In genomic region chr15:32774022-32774421, GRCh38 we compare ENCODE assay signal across 16 cellular contexts. TPM values are rescaled to one million over a fixed set of nuclear protein-coding genes. Genes with fewer than 3 reads are reported as not detected.
DNase-seq lines count a peak whose midpoint lies in the region; ATAC-seq, FAIRE-seq and TF ChIP-seq lines count a peak whose summit lies in the region.
"Had no signal": no experiment of that assay in that cellular context is flagged by ENCODE, and none has a peak within 500 bp of the region (broad histone marks: within the 10 kb centered on the region; RNA-seq: fewer than 3 reads in every experiment).

No MANE protein-coding gene starts in this region.

- peaks cover 4 to 7% of the 10 kb centered on the region in 2 experiments; a peak in 4 of 5 replicates for H3K9me3 Mint-ChIP-seq in H9

- H4K8ac ChIP-seq in H9 (replicated peaks; ENCODE audit: insufficient read length, low read depth, low read length), result no peak overlapping the region

- no TSS peak for BruUV-seq in HepG2 (replicated peaks; lab: Mats Ljungman, UMichigan)

- no peaks in the 10 kb centered on the region for H3K9me2 ChIP-seq in SK-N-SH

- H3K4me3 ChIP-seq in HepG2 (replicated peaks in 1 of 3; ENCODE audit: insufficient read depth in 1 of 3, low read depth in 2 of 3, low read length in 3 of 3) (no peak overlapping the region), right lobe of liver (no peak overlapping the region), SK-N-SH (ENCODE audit: low read depth in 2 of 2, low read length in 1 of 2) (no peak overlapping the region), fibroblast of pulmonary artery (replicated peaks; ENCODE audit: low read depth, low read length) (no peak overlapping the region), gastroesophageal sphincter (no peak overlapping the region)
- H3K4me3 ChIP-seq: thyroid gland had no signal

- H3K4me2 ChIP-seq in HepG2 (ENCODE audit: low read depth, low read length), result no peak overlapping the region
- H3K4me2 ChIP-seq in SK-N-SH, result 0 out of 2 replicates have a peak overlapping the region, but pooled peaks have one; percentile 10
- H3K4me2 ChIP-seq in H9 (ENCODE audit: insufficient read depth, insufficient read length, low read length), result no peak overlapping the region

- no peak overlapping the region for H3K4ac ChIP-seq in H9 (ENCODE audit: low read depth, low read length)

- H3K9me3 ChIP-seq in HepG2 (ENCODE audit: low read length), result no peaks in the 10 kb centered on the region
- no peaks in the 10 kb centered on the region for H3K9me3 ChIP-seq in right lobe of liver
- peaks cover 4% of the 10 kb centered on the region; the same call in 1 of the 2 replicates for H3K9me3 ChIP-seq in SK-N-SH
- no peaks in the 10 kb centered on the region for H3K9me3 ChIP-seq in H9 (ENCODE audit: control insufficient read depth, low read depth, low read length)
- H3K9me3 ChIP-seq in gastroesophageal sphincter, result peaks cover 0 to 6% (median 0%) of the 10 kb centered on the region in 3 donors
- H3K9me3 ChIP-seq: thyroid gland had no signal

- TF ChIP-seq POLR2A in HepG2 (IDR thresholded peaks at IDR 0.05; ENCODE audit: insufficient read depth in 1 of 2, low read depth in 2 of 2, low read length in 2 of 2) (no peak), right lobe of liver (IDR thresholded peaks at IDR 0.05) (no peak), gastroesophageal sphincter (IDR thresholded peaks at IDR 0.05) (no peak)

- ATAC-seq in HepG2 (no peak), right lobe of liver (no peak), GM18858 (IDR thresholded peaks at IDR 0.05; ENCODE audit: unreplicated experiment) (no peak), gastroesophageal sphincter (no peak)
- ATAC-seq: T-helper 17 cell had no signal

- WGBS in HepG2 (ENCODE audit: low lambda C conversion rate), result 34% methylated on average over 4 of the region's 4 CpGs
- 74% methylated on average over 4 of the region's 4 CpGs for WGBS in right lobe of liver (ENCODE audit: insufficient coverage, low coverage, low lambda C conversion rate, missing lambda C conversion rate)
- WGBS in SK-N-SH (ENCODE audit: low lambda C conversion rate), result 37% methylated on average over 4 of the region's 4 CpGs
- no CpG with 5 or more reads among the region's 4 CpGs for whole genome bisulfite sequencing in H9 (ENCODE audit: extremely low coverage, insufficient read length, low lambda C conversion rate)
- 81 to 93% methylated on average over 4 of the region's 4 CpGs for WGBS in gastroesophageal sphincter (ENCODE audit: low coverage in 1 of 2), 2 donors

- no peak overlapping the region for H4K91ac ChIP-seq in H9 (ENCODE audit: insufficient read length, low read depth, low read length)

- no peak overlapping the region for H2BK15ac ChIP-seq in H9 (ENCODE audit: low read depth, low read length)

- no peaks in the 10 kb centered on the region; a peak in 1 of 7 replicates for H3K36me3 Mint-ChIP-seq in H9 (ENCODE audit: insufficient read depth in 1 of 3, low read depth in 3 of 3)

- H4K5ac ChIP-seq in H9 (ENCODE audit: insufficient read length, low read depth, low read length), result no peak overlapping the region

- DNase-seq in HepG2 (ENCODE audit: low spot score) (peak; percentile 38), right lobe of liver (no peak), SK-N-SH (no peak), fibroblast of pulmonary artery (ENCODE audit: low read depth) (peak; percentile 79), NOMO-1 treated with DMSO at 0.1 percent for 48 hours (lab: John Stamatoyannopoulos, UW; ENCODE audit: unreplicated experiment) (no peak), H9 (no peak)
- DNase-seq: activated CD4-positive, alpha-beta T cell treated with anti-CD3 and anti-CD28 coated beads, Interleukin-2, amount 50 U/mL, for 48 hours; activated gamma-delta T cell treated with Interleukin-2 at 50 U/mL for 16 hours; Kasumi-1; NCI-H2107; small intestine; T-helper 17 cell; thyroid gland had no signal

- no peak overlapping the region for H2BK120ac ChIP-seq in H9 (ENCODE audit: low read depth, low read length, poor library complexity, severe bottlenecking)

- no peak overlapping the region for H3K27ac Mint-ChIP-seq in H9
- H3K27ac Mint-ChIP-seq: T-helper 17 cell had no signal

- H4K20me1 ChIP-seq in HepG2 (ENCODE audit: insufficient read depth, low read length) (no peaks in the 10 kb centered on the region), SK-N-SH (ENCODE audit: insufficient read depth) (no peaks in the 10 kb centered on the region), H9 (ENCODE audit: control insufficient read depth, insufficient read depth, insufficient read length) (no peaks in the 10 kb centered on the region)

- H3K27me3 Mint-ChIP-seq in H9 (ENCODE audit: low read depth), result 0 out of 2 replicates have a peak, but pooled peaks cover 2% of the 10 kb centered on the region
- H3K27me3 Mint-ChIP-seq: T-helper 17 cell had no signal

- H3K4me1 ChIP-seq in HepG2 (ENCODE audit: insufficient read depth, low read length), result no peaks in the 10 kb centered on the region
- no peaks in the 10 kb centered on the region for H3K4me1 ChIP-seq in right lobe of liver
- peaks cover 0 to 14% of the 10 kb centered on the region in 2 experiments; a peak in 2 of 4 replicates for H3K4me1 ChIP-seq in SK-N-SH (ENCODE audit: control insufficient read depth in 1 of 2, insufficient read depth in 2 of 2, low read depth in 1 of 2, low read length in 1 of 2)
- H3K4me1 ChIP-seq in H9 (ENCODE audit: insufficient read depth, low read length), result no peaks in the 10 kb centered on the region
- no peaks in the 10 kb centered on the region for H3K4me1 ChIP-seq in gastroesophageal sphincter
- H3K4me1 ChIP-seq: thyroid gland had no signal

- H2AFZ ChIP-seq in HepG2 (ENCODE audit: low read length) (no peak overlapping the region), SK-N-SH (ENCODE audit: low read depth) (no peak overlapping the region), H9 (ENCODE audit: low read length) (no peak overlapping the region)

- FAIRE-seq in HepG2 (lab: Jason Lieb, UNC), result no peak
- FAIRE-seq: colon, small intestine had no signal

- H3K36me3 ChIP-seq in HepG2 (replicated peaks in 1 of 2; ENCODE audit: control insufficient read depth in 1 of 2, insufficient read depth in 2 of 2, low read length in 2 of 2), result no peaks in the 10 kb centered on the region
- H3K36me3 ChIP-seq in right lobe of liver, result no peaks in the 10 kb centered on the region
- peaks cover 45 to 78% of the 10 kb centered on the region in 2 experiments for H3K36me3 ChIP-seq in SK-N-SH (replicated peaks in 1 of 2; ENCODE audit: control insufficient read depth in 1 of 2, insufficient read depth in 2 of 2, low read length in 1 of 2)
- H3K36me3 ChIP-seq in gastroesophageal sphincter, result no peaks in the 10 kb centered on the region
- H3K36me3 ChIP-seq: thyroid gland had no signal

- intact Hi-C loops in HepG2 (cut with micrococcal nuclease; ENCODE audit: unreplicated experiment) (loop anchor here (5.0 kb wide), 1 partner anchor 117 kb away; no protein-coding TSS in a partner anchor), right lobe of liver (cut with DNase I) (no loop called here)

- in situ Hi-C loops in HepG2 (cut with HindIII; ENCODE audit: extremely low pct_ligation_motif_present, low pct_unique_long_range_greater_than_20kb), result no loop called here

- H3K4me1 Mint-ChIP-seq in H9, result no peaks in the 10 kb centered on the region; a peak in 1 of 4 replicates
- H3K4me1 Mint-ChIP-seq: T-helper 17 cell had no signal

- H3K27ac ChIP-seq in HepG2 (ENCODE audit: extremely low read length, insufficient read depth, low read length), result no peak overlapping the region
- no peak overlapping the region for H3K27ac ChIP-seq in right lobe of liver
- H3K27ac ChIP-seq in SK-N-SH (ENCODE audit: low read depth in 2 of 2, low read length in 1 of 2), result peak overlapping the region in 1 of 2 experiments; percentile 90; a peak in 2 of 4 replicates
- no peak overlapping the region for H3K27ac ChIP-seq in H9 (ENCODE audit: insufficient read length, low read depth, low read length)
- no peak overlapping the region for H3K27ac ChIP-seq in gastroesophageal sphincter
- H3K27ac ChIP-seq: thyroid gland had no signal

- no peak overlapping the region for H3K9ac ChIP-seq in HepG2 (ENCODE audit: insufficient read depth, low read depth, low read length)
- H3K9ac ChIP-seq in SK-N-SH, result peak overlapping the region; percentile 35; the same call in 1 of the 2 replicates
- H3K9ac ChIP-seq in H9 (ENCODE audit: extremely low read depth, insufficient read length, low read length), result no peak overlapping the region

- H3K23me2 ChIP-seq in H9 (ENCODE audit: insufficient read length, low read depth, low read length, poor library complexity, severe bottlenecking), result no peaks in the 10 kb centered on the region

- no peaks in the 10 kb centered on the region for H3K79me2 ChIP-seq in HepG2 (ENCODE audit: insufficient read depth, low read length)
- H3K79me2 ChIP-seq in SK-N-SH (ENCODE audit: insufficient read depth), result peaks cover 10% of the 10 kb centered on the region; the same call in 1 of the 2 replicates
- no peaks in the 10 kb centered on the region for H3K79me2 ChIP-seq in H9 (ENCODE audit: insufficient read depth, low read length)

- no peak overlapping the region for H3T11ph ChIP-seq in H9 (ENCODE audit: low read length)

- no peak overlapping the region for H3K23ac ChIP-seq in H9 (ENCODE audit: insufficient read length, low read depth, low read length)

- TF ChIP-seq RAD21 in HepG2 (CRISPR knock-in tag; IDR thresholded peaks at IDR 0.05), result no peak
- no peak for TF ChIP-seq RAD21 in SK-N-SH (IDR thresholded peaks at IDR 0.05; ENCODE audit: low read length)

- no peak overlapping the region for H3K56ac ChIP-seq in H9 (ENCODE audit: insufficient read length, low read depth, low read length)

- POLR2A ChIA-PET in HepG2 (lab: Yijun Ruan, JAX) (no interaction called here), SK-N-SH (lab: Yijun Ruan, JAX) (no interaction called here)

- no peak overlapping the region for H2BK20ac ChIP-seq in H9 (ENCODE audit: low read depth, low read length, poor library complexity, severe bottlenecking)

- no peaks in the 10 kb centered on the region for H3K79me1 ChIP-seq in H9 (ENCODE audit: insufficient read depth, low read depth, low read length, poor library complexity, severe bottlenecking)

- H3K27me3 ChIP-seq in HepG2 (ENCODE audit: control insufficient read depth in 1 of 2, insufficient read depth in 2 of 2, low read length in 2 of 2) (no peaks in the 10 kb centered on the region), right lobe of liver (no peaks in the 10 kb centered on the region), SK-N-SH (ENCODE audit: insufficient read depth) (no peaks in the 10 kb centered on the region), H9 (ENCODE audit: insufficient read depth, low read length) (no peaks in the 10 kb centered on the region), gastroesophageal sphincter (no peaks in the 10 kb centered on the region)
- H3K27me3 ChIP-seq: thyroid gland had no signal

- H3F3A ChIP-seq in SK-N-SH (replicated peaks; ENCODE audit: insufficient read depth), result peaks cover 38% of the 10 kb centered on the region

- TF ChIP-seq EP300 in HepG2 (IDR thresholded peaks at IDR 0.05; ENCODE audit: low read depth in 2 of 2, low read length in 2 of 2) (no peak), HepG2 (CRISPR knock-in tag; IDR thresholded peaks at IDR 0.05; ENCODE audit: borderline replicate concordance) (no peak), SK-N-SH (IDR thresholded peaks at IDR 0.05; ENCODE audit: borderline replicate concordance in 1 of 2, low read depth in 1 of 2, low read length in 1 of 2) (peak in 1 of 2 experiments; percentile 54; a peak in 2 of 4 replicates), gastroesophageal sphincter (IDR thresholded peaks at IDR 0.05) (no peak)

- no peak for TF ChIP-seq CTCF in HepG2 (CRISPR knock-in tag; IDR thresholded peaks at IDR 0.05)
- no peak for TF ChIP-seq CTCF in right lobe of liver (IDR thresholded peaks at IDR 0.05)
- TF ChIP-seq CTCF in SK-N-SH (IDR thresholded peaks at IDR 0.05), result no peak
- TF ChIP-seq CTCF in fibroblast of pulmonary artery (IDR thresholded peaks at IDR 0.05; ENCODE audit: low read length, missing control alignments), result no peak
- no peak for TF ChIP-seq CTCF in H9 (conservative IDR thresholded peaks at IDR 0.05)
- TF ChIP-seq CTCF in gastroesophageal sphincter (IDR thresholded peaks at IDR 0.05), result no peak

- H2BK12ac ChIP-seq in H9 (ENCODE audit: insufficient read length, low read depth, low read length), result no peak overlapping the region

- CTCF ChIA-PET in HepG2 (lab: Yijun Ruan, JAX; ENCODE audit: low intra/inter-chr PET ratio, low total read pairs), result no interaction called here
- CTCF ChIA-PET in SK-N-SH (lab: Yijun Ruan, JAX), result no interaction called here

- no peak overlapping the region for H3K4me3 Mint-ChIP-seq in H9
- H3K4me3 Mint-ChIP-seq: T-helper 17 cell had no signal

- H3K18ac ChIP-seq in H9 (ENCODE audit: insufficient read length, low read depth, low read length), result no peak overlapping the region

- no peak overlapping the region for H3K14ac ChIP-seq in H9 (ENCODE audit: insufficient read depth, low read length)

- H2AK5ac ChIP-seq in H9 (ENCODE audit: insufficient read length, low read length), result no peak overlapping the region

- H2BK5ac ChIP-seq in H9 (ENCODE audit: insufficient read length, low read length), result no peak overlapping the region

RNA-seq across cellular contexts. Expression of gene GREM1, which starts 56.2 kb away (rescaled TPM):
- total RNA-seq in HepG2 (2016; rRNA removed; fragmentation: Illumina TruSeq; extraction: Trizol), result 0.02 and 0.11 TPM in 2 replicates
- total RNA-seq in HepG2 (2016; cell fraction: cytosol; rRNA removed; fragmentation: Illumina TruSeq; extraction: Trizol; ENCODE audit: low read depth), result not detected in 2 replicates
- 0.04 and 0.06 TPM in 2 replicates for total RNA-seq in HepG2 (2016; cell fraction: insoluble cytoplasmic fraction; rRNA removed; fragmentation: Illumina TruSeq; extraction: Trizol)
- total RNA-seq in HepG2 (2016; cell fraction: membrane; rRNA removed; fragmentation: Illumina TruSeq; extraction: Trizol), result 0.03 and 0.06 TPM in 2 replicates
- not detected in 2 replicates for total RNA-seq in HepG2 (2016; cell fraction: nucleus; rRNA removed; fragmentation: Illumina TruSeq; extraction: Trizol)
- polyA plus RNA-seq in HepG2 (2011; rRNA removed), result 0.08 and 0.13 TPM in 2 replicates
- polyA plus RNA-seq in HepG2 (2011; cell fraction: cytosol; rRNA removed), result 0.01 and 0.04 TPM in 2 replicates
- polyA plus RNA-seq in HepG2 (2011; cell fraction: nucleus; rRNA removed), result 0.02 and 0.09 TPM in 2 replicates
- polyA plus RNA-seq in HepG2 (2012), result 0.01 and 0.08 TPM in 2 replicates
- not detected in 2 replicates for polyA plus RNA-seq in HepG2 (2016; cell fraction: cytosol; fragmentation: Illumina TruSeq; extraction: Trizol; ENCODE audit: low read depth)
- polyA plus RNA-seq in HepG2 (2016; cell fraction: insoluble cytoplasmic fraction; fragmentation: Illumina TruSeq; extraction: Trizol; ENCODE audit: low read depth), result 0.12 TPM in 1 of 2 replicates, not detected in the other
- 0.05 TPM in 1 of 2 replicates, not detected in the other for polyA plus RNA-seq in HepG2 (2016; cell fraction: membrane; fragmentation: Illumina TruSeq; extraction: Trizol; ENCODE audit: low read depth)
- polyA plus RNA-seq in HepG2 (2016; cell fraction: nucleus; fragmentation: Illumina TruSeq; extraction: Trizol; ENCODE audit: insufficient read depth, low read depth), result not detected in 2 replicates
- polyA minus RNA-seq in HepG2 (2011; rRNA and poly(A)+ RNA removed; ENCODE audit: low replicate concordance), result not detected in 2 replicates
- not detected in 2 replicates for polyA minus RNA-seq in HepG2 (2011; cell fraction: cytosol; rRNA and poly(A)+ RNA removed)
- polyA minus RNA-seq in HepG2 (2011; cell fraction: nucleus; rRNA and poly(A)+ RNA removed), result not detected in 2 replicates
- total RNA-seq in right lobe of liver, result 1 to 10 TPM in 2 of 6 experiments, under 1 TPM in 3, not detected in 1; 0.16 to 2.4 (median 0.37) TPM
- polyA plus RNA-seq in SK-N-SH (2012; rRNA removed), result 23.9 and 46.4 TPM in 2 replicates
- 44.0 and 44.4 TPM in 2 replicates for polyA plus RNA-seq in SK-N-SH (2012; cell fraction: cytosol; rRNA removed)
- polyA plus RNA-seq in SK-N-SH (2012; cell fraction: nucleus; rRNA removed), result 9.8 and 32.2 TPM in 2 replicates
- 1.0 and 1.1 TPM in 2 replicates for total RNA-seq in H9 (2021)
- 100 to 1,000 TPM in 2 of 4 donors, 10 to 100 TPM in 2; 55.5 to 365 (median 133) TPM for total RNA-seq in gastroesophageal sphincter
- total RNA-seq: T-helper 17 cell had no signal

Comparison
In these comparisons a context has a peak if more than half of its experiments do, and no peak if none do; other contexts are left out.
1. DNase-seq: peak in HepG2 (single experiment) and fibroblast of pulmonary artery (single experiment); none in right lobe of liver (0 of 3), SK-N-SH (single experiment), NOMO-1 treated with DMSO at 0.1 percent for 48 hours (single experiment) and H9 (single experiment).
2. RNA of gene GREM1, which starts 56.2 kb away (total RNA-seq): 55.5 to 365 TPM in gastroesophageal sphincter; 1.0 to 1.1 TPM in H9, 0.16 to 2.4 TPM in right lobe of liver and 0.02 to 0.11 TPM in HepG2; every median in the first group is over 10 times any median in the second.
3. Of the 25 proteins assayed by ChIP-seq in both HepG2 and SK-N-SH: peak only in HepG2: none; only in SK-N-SH: FOXM1, JUND, MAX, PBX3, RXRA and TCF12; in both: FOSL2; in neither: 17; mixed calls (peak in some experiments, not most) for 1.